ENCODE assay signal across 10 cellular contexts in the genomic region with DNA sequence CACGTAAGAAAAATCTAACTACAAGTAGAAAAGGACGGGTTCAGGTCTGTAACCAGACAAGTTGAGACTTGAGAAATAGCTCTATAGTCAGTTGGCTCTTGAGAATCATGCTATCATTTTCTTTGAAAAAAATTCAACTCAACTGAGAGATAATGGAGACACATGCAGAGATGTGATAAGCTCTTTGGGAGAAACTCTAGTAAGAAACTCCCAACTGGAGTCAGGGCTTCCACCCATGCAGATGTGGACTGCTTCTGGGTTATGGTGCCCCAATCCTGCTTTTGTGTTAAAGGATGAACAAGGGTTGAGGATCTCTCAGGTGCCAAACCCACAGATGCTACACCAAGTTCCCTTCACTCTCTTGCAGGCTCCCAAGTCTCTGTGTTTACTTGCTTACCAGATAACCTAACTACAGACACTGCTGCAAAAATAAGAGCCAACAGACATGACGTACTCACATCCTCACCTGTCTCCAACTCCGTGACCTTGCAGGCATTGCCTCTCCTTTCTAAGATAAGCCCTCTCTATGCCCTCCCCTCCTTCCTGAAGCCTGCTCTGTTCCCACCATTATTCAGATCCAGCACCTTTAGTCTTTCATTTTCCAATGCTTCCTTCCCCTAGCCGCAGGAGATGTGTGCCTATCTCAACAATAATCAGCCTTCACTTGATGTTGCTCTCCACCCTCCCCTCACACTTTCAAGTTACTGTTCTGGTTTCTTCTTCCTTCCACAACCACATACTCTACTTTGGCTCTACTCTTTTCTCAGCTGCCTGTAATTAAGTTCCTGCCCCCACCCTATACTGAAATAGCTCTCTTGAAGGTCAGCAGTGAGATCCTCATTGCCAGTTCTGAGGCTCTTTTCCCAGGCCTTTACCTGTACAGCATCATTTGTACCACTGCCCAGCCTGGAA.
A peak's percentile ranks its signal among the peaks of the same experiment; 100 is the strongest.
DNase-seq lines count a peak whose midpoint lies in the region; ATAC-seq and TF ChIP-seq lines count a peak whose summit lies in the region.
"Had no signal": no experiment of that assay in that cellular context is flagged by ENCODE, and none has a peak within 500 bp of the region (broad histone marks: within the 10 kb centered on the region; RNA-seq: fewer than 3 reads in every experiment).

No MANE protein-coding gene starts in this region.

- no TSS peak for BruUV-seq in PC-3 (replicated peaks; lab: Mats Ljungman, UMichigan)

- H3K27me3 ChIP-seq in neural progenitor cell (no peaks in the 10 kb centered on the region), PC-3 (ENCODE audit: low read length) (no peaks in the 10 kb centered on the region)

- H4K20me1 ChIP-seq in neural progenitor cell (ENCODE audit: low read depth) (no peaks in the 10 kb centered on the region), PC-3 (ENCODE audit: low read length) (no peaks in the 10 kb centered on the region)

- H3K27me3 Mint-ChIP-seq in neural progenitor cell (ENCODE audit: insufficient read depth, low read depth) (no peaks in the 10 kb centered on the region), CD14-positive monocyte (ENCODE audit: low read depth in 3 of 3) (peaks cover 0 to 2% (median 0%) of the 10 kb centered on the region in 3 donors)

- peaks cover 2% of the 10 kb centered on the region for H3K9me3 Mint-ChIP-seq in neural progenitor cell
- peaks cover 0 to 2% (median 0%) of the 10 kb centered on the region in 7 donors for H3K9me3 Mint-ChIP-seq in CD14-positive monocyte

- H3K9me2 ChIP-seq in PC-3 (replicated peaks; ENCODE audit: low read length), result no peaks in the 10 kb centered on the region

- H3F3A ChIP-seq in neural progenitor cell (ENCODE audit: low read depth) (no peaks in the 10 kb centered on the region), PC-3 (ENCODE audit: low read length, unreplicated experiment) (no peaks in the 10 kb centered on the region)

- H3K36me3 Mint-ChIP-seq in neural progenitor cell (no peaks in the 10 kb centered on the region), CD14-positive monocyte (peaks cover 6 to 7% of the 10 kb centered on the region in 2 donors)

- peaks cover 27% of the 10 kb centered on the region for H3K4me1 Mint-ChIP-seq in neural progenitor cell
- peaks cover 10% of the 10 kb centered on the region for H3K4me1 Mint-ChIP-seq in CD14-positive monocyte

- peak; percentile 44 for ATAC-seq in GM19467 (IDR thresholded peaks at IDR 0.05; ENCODE audit: unreplicated experiment)
- ATAC-seq in HG03378 (IDR thresholded peaks at IDR 0.05; ENCODE audit: unreplicated experiment), result peak; percentile 36
- no peak for ATAC-seq in PC-3

- H3K9ac ChIP-seq in neural progenitor cell, result no peak overlapping the region
- H3K9ac ChIP-seq in PC-3 (ENCODE audit: low read length), result no peak overlapping the region

- H3K4me3 ChIP-seq in GM12865 (ENCODE audit: low read depth, low read length), result peak overlapping the region; percentile 55
- no peak overlapping the region for H3K4me3 ChIP-seq in neural progenitor cell
- H3K4me3 ChIP-seq in PC-3 (ENCODE audit: low read length), result no peak overlapping the region

- H3K4me1 ChIP-seq in neural progenitor cell (peaks cover 16% of the 10 kb centered on the region), PC-3 (ENCODE audit: insufficient read depth, low read length) (no peaks in the 10 kb centered on the region)

- H3K79me2 ChIP-seq in neural progenitor cell (ENCODE audit: low read depth) (no peaks in the 10 kb centered on the region), PC-3 (ENCODE audit: low read length) (no peaks in the 10 kb centered on the region)

- H3K4me3 Mint-ChIP-seq in neural progenitor cell (no peak overlapping the region), CD14-positive monocyte (no peak overlapping the region)

- CTCF ChIA-PET in PC-3 (lab: Charles Lee), result no interaction called here

- H3K36me3 ChIP-seq in neural progenitor cell (no peaks in the 10 kb centered on the region), PC-3 (ENCODE audit: low read depth, low read length) (no peaks in the 10 kb centered on the region)

- H3K27ac Mint-ChIP-seq in neural progenitor cell, result no peak overlapping the region
- H3K27ac Mint-ChIP-seq in CD14-positive monocyte, result no peak overlapping the region

- H3K9me3 ChIP-seq in neural progenitor cell (ENCODE audit: low read depth), result no peaks in the 10 kb centered on the region
- H3K9me3 ChIP-seq in PC-3 (ENCODE audit: low read length), result no peaks in the 10 kb centered on the region

- intact Hi-C loops in CD14-positive monocyte (cut with micrococcal nuclease) (no loop called here), PC-3 (cut with micrococcal nuclease) (no loop called here)

- no peak overlapping the region for H3K27ac ChIP-seq in neural progenitor cell
- H3K27ac ChIP-seq in PC-3 (ENCODE audit: low read length), result no peak overlapping the region

- TF ChIP-seq CTCF in GM12865 (IDR thresholded peaks at IDR 0.05; ENCODE audit: insufficient read depth, low read depth, low read length, missing control alignments) (no peak), neural progenitor cell (IDR thresholded peaks at IDR 0.05) (no peak), CD14-positive monocyte (IDR thresholded peaks at IDR 0.05) (no peak), PC-3 (conservative IDR thresholded peaks at IDR 0.05; ENCODE audit: low read depth, low read length) (no peak)

- DNase-seq in GM12865 (ENCODE audit: low read depth), result peak; percentile 91
- peak; percentile 81 for DNase-seq in central memory CD4-positive, alpha-beta T cell
- no peak for DNase-seq in MV-4-11 (lab: John Stamatoyannopoulos, UW)
- DNase-seq in neural progenitor cell (ENCODE audit: low spot score), result no peak
- no peak for DNase-seq in CD14-positive monocyte (ENCODE audit: low spot score)
- no peak for DNase-seq in PC-3
- DNase-seq: GF-D8, NCI-H2107 had no signal

- H2AFZ ChIP-seq in neural progenitor cell (replicated peaks) (no peak overlapping the region), PC-3 (ENCODE audit: low read length) (no peak overlapping the region)

- no peak overlapping the region for H3K4me2 ChIP-seq in neural progenitor cell
- H3K4me2 ChIP-seq in PC-3 (ENCODE audit: low read length), result no peak overlapping the region

- POLR2A ChIA-PET in PC-3 (lab: Charles Lee; ENCODE audit: unreplicated experiment), result no interaction called here

Comparison
In these comparisons a context has a peak if more than half of its experiments do, and no peak if none do; other contexts are left out.
1. DNase-seq: peak in GM12865 (single experiment) and central memory CD4-positive, alpha-beta T cell (single experiment); none in MV-4-11 (single experiment), neural progenitor cell (single experiment), CD14-positive monocyte (single experiment) and PC-3 (single experiment).